Comparison of ENCODE assay signal across 9 cellular contexts in genomic region chr5:59604111-59604510, GRCh38.
"Had no signal": no experiment of that assay in that cellular context is flagged by ENCODE, and none has a peak within 500 bp of the region (broad histone marks: within the 10 kb centered on the region; RNA-seq: fewer than 3 reads in every experiment).

No MANE protein-coding gene starts in this region.

- H3K27ac ChIP-seq: GM23248, HL-60 had no signal

- H3K9me3 ChIP-seq: HAP-1 had no signal

- H3K36me3 ChIP-seq: HAP-1 had no signal

- DNase-seq: GM23248, H7, HFFc6, KBM-7 had no signal

- H3K4me3 ChIP-seq: GM23248, HAP-1 had no signal

- H3K4me1 ChIP-seq: HAP-1 had no signal

- H3K9me3 Mint-ChIP-seq: HFFc6, IgD-negative memory B cell had no signal

- ATAC-seq: HCT116, HepG2 had no signal

- H3K4me3 Mint-ChIP-seq: HFFc6, IgD-negative memory B cell had no signal

- H3K27ac Mint-ChIP-seq: HFFc6 had no signal
